ENCODE assay signal across 10 cellular contexts in the genomic region with DNA sequence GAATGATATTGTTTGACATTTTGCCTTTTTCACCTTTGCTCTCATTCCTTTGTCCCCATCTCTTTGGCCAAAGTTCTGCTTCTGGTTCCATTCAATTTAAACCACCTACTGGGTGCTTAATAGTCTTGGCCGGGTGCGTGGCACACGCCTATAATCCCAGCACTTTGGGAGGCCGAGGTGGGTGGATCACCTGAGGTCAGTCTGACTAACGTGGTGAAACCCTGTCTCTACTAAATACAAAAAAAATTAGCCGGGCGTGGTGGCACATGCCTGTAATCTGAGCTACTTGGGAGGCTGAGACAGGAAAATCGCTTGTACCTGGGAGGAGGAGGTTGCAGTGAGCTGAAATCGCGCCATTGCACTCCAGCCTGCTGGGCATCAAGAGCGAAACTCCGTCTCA. TPM values are rescaled to one million over a fixed set of nuclear protein-coding genes. Genes with fewer than 3 reads are reported as not detected.
DNase-seq lines count a peak whose midpoint lies in the region; ATAC-seq and TF ChIP-seq lines count a peak whose summit lies in the region.
"Not testable (repeated sequence)": the region's sequence is repeated elsewhere in the genome, so short reads cannot be mapped to it uniquely, and the experiment has no call there.
"Had no signal": no experiment of that assay in that cellular context is flagged by ENCODE, and none has a peak within 500 bp of the region (broad histone marks: within the 10 kb centered on the region; RNA-seq: fewer than 3 reads in every experiment).

No MANE protein-coding gene starts in this region.

- not testable (repeated sequence) for H3K23ac ChIP-seq in H9 (ENCODE audit: insufficient read length, low read depth, low read length)

- BruUV-seq in PC-9 (replicated peaks; lab: Mats Ljungman, UMichigan): not testable (repeated sequence)

- H3T11ph ChIP-seq in H9 (ENCODE audit: low read length): not testable (repeated sequence)

- POLR2A ChIA-PET in PC-9 (lab: Charles Lee; ENCODE audit: unreplicated experiment): interaction anchor here (1.0 kb wide), 1 partner anchor 23 kb away, joined by 3 read pairs; the partner anchor contains the start of gene USF1
- POLR2A ChIA-PET in naive thymus-derived CD8-positive, alpha-beta T cell (lab: Charles Lee): interaction anchor here (1.6 to 5.4 kb wide), 3 partner anchors 9 to 23 kb away, joined by 6 to 65 read pairs (median 46); partner anchors contain the start of genes TSTD1 and USF1

- CTCF ChIA-PET in PC-9 (lab: Charles Lee): not testable (repeated sequence)
- CTCF ChIA-PET in activated CD8-positive, alpha-beta memory T cell treated with anti-CD3 and anti-CD28 coated beads, Interleukin-2, amount 10 ng/mL, durations not matched to agents 7 days and 5 days (lab: Charles Lee): interaction anchor here (2.0 to 2.3 kb wide), 3 partner anchors 16 to 25 kb away, joined by 7 to 17 read pairs (median 15); partner anchors contain the start of gene TSTD1

- H3K9ac ChIP-seq in H9 (ENCODE audit: extremely low read depth, insufficient read length, low read length): not testable (repeated sequence)

- H2BK15ac ChIP-seq in H9 (ENCODE audit: low read depth, low read length): not testable (repeated sequence)

- H2BK12ac ChIP-seq in H9 (ENCODE audit: insufficient read length, low read depth, low read length): not testable (repeated sequence)

- H2BK20ac ChIP-seq in H9 (ENCODE audit: low read depth, low read length, poor library complexity, severe bottlenecking): not testable (repeated sequence)

- H3F3A ChIP-seq in PC-9 (ENCODE audit: insufficient read depth, low read depth): peaks cover 42% of the 10 kb centered on the region

- H3K9me3 ChIP-seq in H9 (ENCODE audit: control insufficient read depth, low read depth, low read length); PC-9 (ENCODE audit: insufficient read depth, low read depth): not testable (repeated sequence)

- TF ChIP-seq CTCF in 22Rv1 (IDR thresholded peaks at IDR 0.05); H9 (conservative IDR thresholded peaks at IDR 0.05); PC-9 (conservative IDR thresholded peaks at IDR 0.05); brain (conservative IDR thresholded peaks at IDR 0.05); foreskin keratinocyte (conservative IDR thresholded peaks at IDR 0.05): not testable (repeated sequence)

- not testable (repeated sequence) for ATAC-seq in activated CD8-positive, alpha-beta memory T cell treated with anti-CD3 and anti-CD28 coated beads, Interleukin-2, amount 10 ng/mL, durations not matched to agents 7 days and 5 days; naive thymus-derived CD8-positive, alpha-beta T cell; stimulated activated effector memory CD8-positive, alpha-beta T cell treated with anti-CD3 and anti-CD28 coated beads, Interleukin-12 subunit alpha, Interleukin-12 subunit beta, amount 100 ng/mL, for 72 hours
- peak; percentile 14 for ATAC-seq in foreskin keratinocyte

- not testable (repeated sequence) for H3K23me2 ChIP-seq in H9 (ENCODE audit: insufficient read length, low read depth, low read length, poor library complexity, severe bottlenecking)

- H3K4me3 ChIP-seq in PC-9: peak overlapping the region; percentile 59; the same call in 1 of the 2 replicates

- not testable (repeated sequence) for DNase-seq in H9; activated CD8-positive, alpha-beta memory T cell treated with anti-CD3 and anti-CD28 coated beads, Interleukin-2, amount 10 ng/mL, durations not matched to agents 7 days and 5 days; naive thymus-derived CD8-positive, alpha-beta T cell; stimulated activated effector memory CD8-positive, alpha-beta T cell treated with anti-CD3 and anti-CD28 coated beads, Interleukin-12 subunit alpha, Interleukin-12 subunit beta, amount 100 ng/mL, for 72 hours (ENCODE audit: low spot score in 2 of 2)
- peak; percentile 24 to 67 for DNase-seq in PC-9
- DNase-seq in foreskin keratinocyte: peak in 1 of 2 donors; percentile 71

- H4K20me1 ChIP-seq in H9 (ENCODE audit: control insufficient read depth, insufficient read depth, insufficient read length): not testable (repeated sequence)
- H4K20me1 ChIP-seq in PC-9 (ENCODE audit: insufficient read depth): peaks cover 28% of the 10 kb centered on the region

- H4K5ac ChIP-seq in H9 (ENCODE audit: insufficient read length, low read depth, low read length): not testable (repeated sequence)

- H2AFZ ChIP-seq in H9 (ENCODE audit: low read length); PC-9: not testable (repeated sequence)

- not testable (repeated sequence) for H3K36me3 ChIP-seq in PC-9 (ENCODE audit: low read depth)

- H3K27ac Mint-ChIP-seq in H9: peak overlapping the region in 2 of 3 experiments; percentile 70 to 79; a peak in 2 of 7 replicates
- H3K27ac Mint-ChIP-seq in activated CD8-positive, alpha-beta memory T cell treated with anti-CD3 and anti-CD28 coated beads, Interleukin-2, amount 10 ng/mL, durations not matched to agents 7 days and 5 days; brain; stimulated activated effector memory CD8-positive, alpha-beta T cell treated with anti-CD3 and anti-CD28 coated beads, Interleukin-12 subunit alpha, Interleukin-12 subunit beta, amount 100 ng/mL, for 72 hours: not testable (repeated sequence)
- peak overlapping the region in 6 of 10 donors; percentile 26 to 76 (median 47) for H3K27ac Mint-ChIP-seq in naive thymus-derived CD8-positive, alpha-beta T cell

- not testable (repeated sequence) for H4K8ac ChIP-seq in H9 (replicated peaks; ENCODE audit: insufficient read length, low read depth, low read length)

- H3K18ac ChIP-seq in H9 (ENCODE audit: insufficient read length, low read depth, low read length): not testable (repeated sequence)

- H3K27ac ChIP-seq in 22Rv1 (peak overlapping the region; percentile 90), PC-9 (peak overlapping the region; percentile 97), foreskin keratinocyte (peak overlapping the region; percentile 96)
- not testable (repeated sequence) for H3K27ac ChIP-seq in H9 (ENCODE audit: insufficient read length, low read depth, low read length)

- H3K4me1 ChIP-seq in H9 (ENCODE audit: insufficient read depth, low read length): not testable (repeated sequence)
- H3K4me1 ChIP-seq in PC-9 (replicated peaks; ENCODE audit: insufficient read depth) (peaks cover 40% of the 10 kb centered on the region), foreskin keratinocyte (peaks cover 29% of the 10 kb centered on the region)

- not testable (repeated sequence) for H3K79me1 ChIP-seq in H9 (ENCODE audit: insufficient read depth, low read depth, low read length, poor library complexity, severe bottlenecking)

- peaks cover 38 to 48% of the 10 kb centered on the region in 2 experiments for H3K4me1 Mint-ChIP-seq in H9
- H3K4me1 Mint-ChIP-seq in activated CD8-positive, alpha-beta memory T cell treated with anti-CD3 and anti-CD28 coated beads, Interleukin-2, amount 10 ng/mL, durations not matched to agents 7 days and 5 days: peaks cover 38% of the 10 kb centered on the region
- H3K4me1 Mint-ChIP-seq in brain: peaks cover 23% of the 10 kb centered on the region
- H3K4me1 Mint-ChIP-seq in naive thymus-derived CD8-positive, alpha-beta T cell: peaks cover 29 to 51% (median 45%) of the 10 kb centered on the region in 4 donors
- peaks cover 76% of the 10 kb centered on the region for H3K4me1 Mint-ChIP-seq in stimulated activated effector memory CD8-positive, alpha-beta T cell treated with anti-CD3 and anti-CD28 coated beads, Interleukin-12 subunit alpha, Interleukin-12 subunit beta, amount 100 ng/mL, for 72 hours

- peak overlapping the region; percentile 44 to 87 for H3K4me3 Mint-ChIP-seq in H9
- H3K4me3 Mint-ChIP-seq in activated CD8-positive, alpha-beta memory T cell treated with anti-CD3 and anti-CD28 coated beads, Interleukin-2, amount 10 ng/mL, durations not matched to agents 7 days and 5 days: peak overlapping the region; percentile 15
- H3K4me3 Mint-ChIP-seq in brain: peak overlapping the region; percentile 59 to 92 (median 88)
- H3K4me3 Mint-ChIP-seq in naive thymus-derived CD8-positive, alpha-beta T cell: peak overlapping the region in 8 of 10 donors; percentile 6 to 95 (median 53)
- peak overlapping the region; percentile 84 for H3K4me3 Mint-ChIP-seq in stimulated activated effector memory CD8-positive, alpha-beta T cell treated with anti-CD3 and anti-CD28 coated beads, Interleukin-12 subunit alpha, Interleukin-12 subunit beta, amount 100 ng/mL, for 72 hours

- not testable (repeated sequence) for H3K27me3 Mint-ChIP-seq in H9 (ENCODE audit: low read depth); activated CD8-positive, alpha-beta memory T cell treated with anti-CD3 and anti-CD28 coated beads, Interleukin-2, amount 10 ng/mL, durations not matched to agents 7 days and 5 days; naive thymus-derived CD8-positive, alpha-beta T cell
- H3K27me3 Mint-ChIP-seq in brain: peaks cover 54% of the 10 kb centered on the region

- not testable (repeated sequence) for H3K56ac ChIP-seq in H9 (ENCODE audit: insufficient read length, low read depth, low read length)

- H3K36me3 Mint-ChIP-seq in H9 (ENCODE audit: insufficient read depth in 1 of 3, low read depth in 3 of 3); brain; naive thymus-derived CD8-positive, alpha-beta T cell; stimulated activated effector memory CD8-positive, alpha-beta T cell treated with anti-CD3 and anti-CD28 coated beads, Interleukin-12 subunit alpha, Interleukin-12 subunit beta, amount 100 ng/mL, for 72 hours: not testable (repeated sequence)
- H3K36me3 Mint-ChIP-seq in activated CD8-positive, alpha-beta memory T cell treated with anti-CD3 and anti-CD28 coated beads, Interleukin-2, amount 10 ng/mL, durations not matched to agents 7 days and 5 days: peaks cover 13% of the 10 kb centered on the region

- H3K9me2 ChIP-seq in PC-9 (ENCODE audit: insufficient read depth): not testable (repeated sequence)

- not testable (repeated sequence) for H3K27me3 ChIP-seq in H9 (ENCODE audit: insufficient read depth, low read length); PC-9 (ENCODE audit: insufficient read depth, low read depth); foreskin keratinocyte

- H2BK5ac ChIP-seq in H9 (ENCODE audit: insufficient read length, low read length): not testable (repeated sequence)

- not testable (repeated sequence) for H4K91ac ChIP-seq in H9 (ENCODE audit: insufficient read length, low read depth, low read length)

- WGBS in H9 (ENCODE audit: extremely low coverage, insufficient read length, low lambda C conversion rate): no CpG with 5 or more reads among the region's 12 CpGs

- H3K79me2 ChIP-seq in H9 (ENCODE audit: insufficient read depth, low read length) (peaks cover 29% of the 10 kb centered on the region), PC-9 (ENCODE audit: low read depth) (peaks cover 39% of the 10 kb centered on the region)

- H3K14ac ChIP-seq in H9 (ENCODE audit: insufficient read depth, low read length): not testable (repeated sequence)

- not testable (repeated sequence) for H3K9me3 Mint-ChIP-seq in H9; activated CD8-positive, alpha-beta memory T cell treated with anti-CD3 and anti-CD28 coated beads, Interleukin-2, amount 10 ng/mL, durations not matched to agents 7 days and 5 days (ENCODE audit: low read depth); brain; naive thymus-derived CD8-positive, alpha-beta T cell; stimulated activated effector memory CD8-positive, alpha-beta T cell treated with anti-CD3 and anti-CD28 coated beads, Interleukin-12 subunit alpha, Interleukin-12 subunit beta, amount 100 ng/mL, for 72 hours

- not testable (repeated sequence) for H3K4me2 ChIP-seq in H9 (ENCODE audit: insufficient read depth, insufficient read length, low read length)
- H3K4me2 ChIP-seq in PC-9: peak overlapping the region; percentile 91

- not testable (repeated sequence) for H3K4ac ChIP-seq in H9 (ENCODE audit: low read depth, low read length)

- not testable (repeated sequence) for H2AK5ac ChIP-seq in H9 (ENCODE audit: insufficient read length, low read length)

- intact Hi-C loops in PC-9 (cut with micrococcal nuclease; ENCODE audit: unreplicated experiment): not testable (repeated sequence)

- H2BK120ac ChIP-seq in H9 (ENCODE audit: low read depth, low read length, poor library complexity, severe bottlenecking): not testable (repeated sequence)

RNA-seq across cellular contexts. Expression of gene F11R, which starts 1.5 kb away (rescaled TPM):
- 159 and 174 TPM in 2 replicates for total RNA-seq in H9 (2021)
- 99.9 and 117 TPM in 2 replicates for total RNA-seq in PC-9 (2021)
- total RNA-seq in activated CD8-positive, alpha-beta memory T cell treated with anti-CD3 and anti-CD28 coated beads, Interleukin-2, amount 10 ng/mL, durations not matched to agents 7 days and 5 days: 10 to 100 TPM; 13.5 to 14.0 TPM
- 148 TPM for polyA plus RNA-seq in brain (ENCODE audit: insufficient read depth, low read depth, low replicate concordance)
- 121 and 143 TPM in 2 replicates for total RNA-seq in foreskin keratinocyte
- 47.6 and 50.7 TPM in 2 replicates for polyA plus RNA-seq in foreskin keratinocyte
- total RNA-seq in naive thymus-derived CD8-positive, alpha-beta T cell: 10 to 100 TPM; 16.3 to 16.4 TPM
- polyA plus RNA-seq in naive thymus-derived CD8-positive, alpha-beta T cell: 1 to 10 TPM; 6.7 to 9.0 (median 8.1) TPM

RNA-seq across cellular contexts. Expression of gene TSTD1, which starts 16.3 kb away (rescaled TPM):
- 73.7 and 77.0 TPM in 2 replicates for total RNA-seq in H9 (2021)
- 51.4 and 70.8 TPM in 2 replicates for total RNA-seq in PC-9 (2021)
- 10 to 100 TPM; 62.8 TPM for total RNA-seq in activated CD8-positive, alpha-beta memory T cell treated with anti-CD3 and anti-CD28 coated beads, Interleukin-2, amount 10 ng/mL, durations not matched to agents 7 days and 5 days
- 134 TPM for polyA plus RNA-seq in brain (ENCODE audit: insufficient read depth, low read depth, low replicate concordance)
- 96.4 and 98.1 TPM in 2 replicates for total RNA-seq in foreskin keratinocyte
- polyA plus RNA-seq in foreskin keratinocyte: 140 and 153 TPM in 2 replicates
- 100 to 1,000 TPM; 100 to 108 TPM for total RNA-seq in naive thymus-derived CD8-positive, alpha-beta T cell
- polyA plus RNA-seq in naive thymus-derived CD8-positive, alpha-beta T cell: 100 to 1,000 TPM; 342 to 508 (median 412) TPM

RNA-seq across cellular contexts. Expression of gene USF1, which starts 23.3 kb away (rescaled TPM):
- total RNA-seq in H9 (2021) (58.6 and 59.2 TPM in 2 replicates), PC-9 (2021) (34.8 and 43.2 TPM in 2 replicates), foreskin keratinocyte (38.5 and 39.0 TPM in 2 replicates)
- 10 to 100 TPM; 75.4 to 90.1 TPM for total RNA-seq in activated CD8-positive, alpha-beta memory T cell treated with anti-CD3 and anti-CD28 coated beads, Interleukin-2, amount 10 ng/mL, durations not matched to agents 7 days and 5 days
- polyA plus RNA-seq in brain (ENCODE audit: insufficient read depth, low read depth, low replicate concordance) (34.8 TPM), foreskin keratinocyte (30.9 and 31.0 TPM in 2 replicates)
- 100 to 1,000 TPM; 107 to 118 TPM for total RNA-seq in naive thymus-derived CD8-positive, alpha-beta T cell
- polyA plus RNA-seq in naive thymus-derived CD8-positive, alpha-beta T cell: 10 to 100 TPM in 1 of 3 donors, 1 to 10 TPM in 2; 4.3 to 11.1 (median 7.4) TPM

RNA-seq across cellular contexts. Expression of gene ARHGAP30, which starts 47.3 kb away (rescaled TPM):
- total RNA-seq in H9 (2021) (0.13 TPM in 2 replicates), PC-9 (2021) (0.46 and 0.65 TPM in 2 replicates), foreskin keratinocyte (not detected in 2 replicates)
- 100 to 1,000 TPM; 260 to 273 TPM for total RNA-seq in activated CD8-positive, alpha-beta memory T cell treated with anti-CD3 and anti-CD28 coated beads, Interleukin-2, amount 10 ng/mL, durations not matched to agents 7 days and 5 days
- polyA plus RNA-seq in brain (ENCODE audit: insufficient read depth, low read depth, low replicate concordance) (0.93 TPM), foreskin keratinocyte (not detected in 2 replicates)
- total RNA-seq in naive thymus-derived CD8-positive, alpha-beta T cell: 100 to 1,000 TPM; 220 to 233 TPM
- polyA plus RNA-seq in naive thymus-derived CD8-positive, alpha-beta T cell: 100 to 1,000 TPM; 110 to 207 (median 136) TPM
- total RNA-seq: dermis blood vessel endothelial cell, fibroblast of lung had no signal
- polyA plus RNA-seq: fibroblast of lung had no signal

Comparison
In these comparisons a context has a peak if more than half of its experiments do, and no peak if none do; other contexts are left out.
1. H3K4me3 Mint-ChIP-seq: peak in every context shown above with its lines; median percentile 88 in brain; 84 in stimulated activated effector memory CD8-positive, alpha-beta T cell treated with anti-CD3 and anti-CD28 coated beads, Interleukin-12 subunit alpha, Interleukin-12 subunit beta, amount 100 ng/mL, for 72 hours; 66 in H9; 53 in naive thymus-derived CD8-positive, alpha-beta T cell; 15 in activated CD8-positive, alpha-beta memory T cell treated with anti-CD3 and anti-CD28 coated beads, Interleukin-2, amount 10 ng/mL, durations not matched to agents 7 days and 5 days.